In the genomic region with DNA sequence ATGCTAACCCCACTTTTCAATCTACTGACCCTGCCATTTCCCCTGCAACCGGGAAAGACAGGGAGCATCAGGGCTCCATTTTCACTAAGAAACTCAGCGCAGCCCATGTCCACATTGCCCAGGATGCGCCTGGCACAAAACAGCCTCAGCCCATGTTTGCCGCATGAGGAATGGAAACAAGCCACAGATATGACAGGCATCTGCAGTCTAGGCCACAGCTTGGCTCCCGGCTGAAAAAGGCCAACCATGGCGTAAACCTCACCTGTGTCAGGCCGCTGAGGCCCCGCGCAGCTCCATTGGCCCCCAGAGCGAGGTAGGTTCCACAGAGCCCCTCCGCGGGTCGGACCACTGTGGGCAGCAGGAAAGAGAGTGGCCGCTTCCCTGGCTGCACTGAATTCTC, we compare ENCODE assay signal across 26 cellular contexts.
"Had no signal": no experiment of that assay in that cellular context is flagged by ENCODE, and none has a peak within 500 bp of the region (broad histone marks: within the 10 kb centered on the region; RNA-seq: fewer than 3 reads in every experiment).

No MANE protein-coding gene starts in this region.

- H3K4me2 ChIP-seq: smooth muscle cell had no signal

- H3K4me1 ChIP-seq: pancreas, prostate gland, sigmoid colon, tibial nerve, uterus had no signal

- H3K4me3 ChIP-seq: left ventricle myocardium inferior, lung, mucosa of descending colon, pancreas, prostate gland, sigmoid colon, smooth muscle cell, tibial nerve, uterus had no signal

- DNase-seq: hypothalamus; islet precursor cell; left ventricle myocardium inferior; mesendoderm; midbrain; mucosa of descending colon; naive thymus-derived CD8-positive, alpha-beta T cell; nucleus accumbens; posterior cingulate gyrus; retina; right cardiac atrium; sigmoid colon; stimulated activated CD4-positive, alpha-beta T cell treated with anti-CD3 and anti-CD28 coated beads, Interleukin-1b, Interleukin-23, amount 100 ng/mL, for 48 hours; stimulated activated CD4-positive, alpha-beta T cell treated with anti-CD3 and anti-CD28 coated beads, Interleukin-2, amount 100 ng/mL, for 48 hours; stimulated activated CD4-positive, alpha-beta T cell treated with anti-CD3 and anti-CD28 coated beads, Interleukin-4, amount 100 ng/mL, for 4 hours; stimulated activated CD8-positive, alpha-beta memory T cell treated with anti-CD3 and anti-CD28 coated beads, Interleukin-4, amount 100 ng/mL, for 48 hours; stimulated activated naive CD4-positive, alpha-beta T cell treated with Interleukin-2 at 50 U/mL for 16 hours; stimulated activated naive CD8-positive, alpha-beta T cell treated with anti-CD3 and anti-CD28 coated beads, Interleukin-15, amount 100 ng/mL, for 72 hours; substantia nigra; uterus had no signal

- H3K27me3 ChIP-seq: pancreas, sigmoid colon, tibial nerve, uterus had no signal

- ATAC-seq: mucosa of descending colon; naive thymus-derived CD8-positive, alpha-beta T cell; pancreas; stimulated activated memory B cell treated with anti-CD40 and anti-IgM and Interleukin-4, amounts not matched to agents 10 μg/mL and 1 μg/mL and 100 μg/mL, for 72 hours; stimulated activated naive CD8-positive, alpha-beta T cell treated with anti-CD3 and anti-CD28 coated beads, Interleukin-15, amount 100 ng/mL, for 72 hours had no signal

- H3K9me3 ChIP-seq: left ventricle myocardium inferior, mucosa of descending colon, pancreas, prostate gland, sigmoid colon, tibial nerve, uterus had no signal

- FAIRE-seq: pancreas had no signal

- H3K36me3 ChIP-seq: prostate gland, uterus had no signal

- H3K27ac ChIP-seq: left ventricle myocardium inferior, pancreas, prostate gland, sigmoid colon, tibial nerve, uterus had no signal
